12 cellular contexts compared by ENCODE assay signal in genomic region chr5:138340008-138340407, GRCh38. TPM values are rescaled to one million over a fixed set of nuclear protein-coding genes. Genes with fewer than 3 reads are reported as not detected.
DNase-seq lines count a peak whose midpoint lies in the region; ATAC-seq and TF ChIP-seq lines count a peak whose summit lies in the region.
"Had no signal": no experiment of that assay in that cellular context is flagged by ENCODE, and none has a peak within 500 bp of the region (broad histone marks: within the 10 kb centered on the region; RNA-seq: fewer than 3 reads in every experiment).

No MANE protein-coding gene starts in this region.

- peak overlapping the region; percentile 88 for H3K4me3 Mint-ChIP-seq in activated naive CD8-positive, alpha-beta T cell treated with anti-CD3 and anti-CD28 coated beads for 36 hours
- peak overlapping the region; percentile 94 for H3K4me3 Mint-ChIP-seq in mesothelial cell of epicardium

- TF ChIP-seq CTCF in cardiac muscle cell (IDR thresholded peaks at IDR 0.05; ENCODE audit: low read depth, low read length): no peak
- TF ChIP-seq CTCF in mesothelial cell of epicardium (IDR thresholded peaks at IDR 0.05; ENCODE audit: unreplicated experiment): no peak
- no peak for TF ChIP-seq CTCF in tibial artery (IDR thresholded peaks at IDR 0.05)

- H3K27me3 Mint-ChIP-seq in activated naive CD8-positive, alpha-beta T cell treated with anti-CD3 and anti-CD28 coated beads for 36 hours: no peaks in the 10 kb centered on the region
- no peaks in the 10 kb centered on the region for H3K27me3 Mint-ChIP-seq in mesothelial cell of epicardium (ENCODE audit: low read depth)

- H3K4me1 Mint-ChIP-seq in activated naive CD8-positive, alpha-beta T cell treated with anti-CD3 and anti-CD28 coated beads for 36 hours: peaks cover 34% of the 10 kb centered on the region
- peaks cover 31% of the 10 kb centered on the region for H3K4me1 Mint-ChIP-seq in mesothelial cell of epicardium

- H3K27ac ChIP-seq in cardiac muscle cell: peak overlapping the region; percentile 100
- H3K27ac ChIP-seq in tibial artery: peak overlapping the region; percentile 95 to 98
- H3K27ac ChIP-seq: brain microvascular endothelial cell had no signal

- DNase-seq in cardiac muscle cell (ENCODE audit: low read depth in 1 of 2, low spot score in 1 of 2) (no peak), Right ventricle myocardium superior (no peak), mesothelial cell of epicardium (ENCODE audit: low spot score in 2 of 2, unreplicated experiment in 2 of 2) (no peak), tibial artery (no peak), SIG-M5 treated with dmso at 0.1 percent for 504 hours (lab: John Stamatoyannopoulos, UW; ENCODE audit: unreplicated experiment) (no peak), NAMALWA (ENCODE audit: low spot score) (no peak), NCI-H2171 treated with DMSO at 0.1 percent for 48 hours (lab: John Stamatoyannopoulos, UW) (no peak)
- no peak for DNase-seq in activated naive CD8-positive, alpha-beta T cell treated with anti-CD3 and anti-CD28 coated beads for 36 hours
- DNase-seq: brain microvascular endothelial cell; NCI-H1694 treated with DMSO at 0.1 percent for 48 hours; stimulated activated CD4-positive, alpha-beta T cell treated with anti-CD3 and anti-CD28 coated beads, Interleukin-2, amount 100 ng/mL, for 48 hours; T-helper 9 cell had no signal

- H3K4me3 ChIP-seq in cardiac muscle cell (peak overlapping the region; percentile 79), tibial artery (peak overlapping the region in 1 of 2 donors; percentile 80)

- H3K9me3 Mint-ChIP-seq in activated naive CD8-positive, alpha-beta T cell treated with anti-CD3 and anti-CD28 coated beads for 36 hours: no peaks in the 10 kb centered on the region
- no peaks in the 10 kb centered on the region for H3K9me3 Mint-ChIP-seq in mesothelial cell of epicardium

- H3K27ac Mint-ChIP-seq in activated naive CD8-positive, alpha-beta T cell treated with anti-CD3 and anti-CD28 coated beads for 36 hours: no peak overlapping the region
- H3K27ac Mint-ChIP-seq in mesothelial cell of epicardium: peak overlapping the region; percentile 98

- peaks cover 20% of the 10 kb centered on the region for H3K4me1 ChIP-seq in cardiac muscle cell (ENCODE audit: low read depth)
- H3K4me1 ChIP-seq in tibial artery: peaks cover 0 to 35% (median 24%) of the 10 kb centered on the region in 4 donors

- H3K9me3 ChIP-seq in cardiac muscle cell (ENCODE audit: low read depth): no peaks in the 10 kb centered on the region
- no peaks in the 10 kb centered on the region for H3K9me3 ChIP-seq in tibial artery

- intact Hi-C loops in Right ventricle myocardium superior (cut with DNase I) (no loop called here), tibial artery (cut with DNase I; ENCODE audit: low total_unique reads) (no loop called here)

- H3K36me3 Mint-ChIP-seq in activated naive CD8-positive, alpha-beta T cell treated with anti-CD3 and anti-CD28 coated beads for 36 hours: peaks cover 2% of the 10 kb centered on the region
- H3K36me3 Mint-ChIP-seq in mesothelial cell of epicardium: peaks cover 23% of the 10 kb centered on the region

- no peaks in the 10 kb centered on the region for H3K27me3 ChIP-seq in cardiac muscle cell
- no peaks in the 10 kb centered on the region for H3K27me3 ChIP-seq in tibial artery
- H3K27me3 ChIP-seq: brain microvascular endothelial cell had no signal

- no peak for ATAC-seq in Right ventricle myocardium superior (ENCODE audit: poor library complexity)

- H3K36me3 ChIP-seq in cardiac muscle cell: peaks cover 24% of the 10 kb centered on the region
- peaks cover 19 to 40% (median 27%) of the 10 kb centered on the region in 3 donors for H3K36me3 ChIP-seq in tibial artery

RNA-seq across cellular contexts. Expression of gene FAM53C, which starts 1.9 kb away (rescaled TPM):
- total RNA-seq in cardiac muscle cell (31.1 and 45.4 TPM in 2 replicates), Right ventricle myocardium superior (27.9 TPM), mesothelial cell of epicardium (52.1 to 53.6 TPM (median 52.9 TPM) in 3 replicates)
- polyA plus RNA-seq in cardiac muscle cell: 43.6 and 52.8 TPM in 2 replicates
- total RNA-seq in activated naive CD8-positive, alpha-beta T cell treated with anti-CD3 and anti-CD28 coated beads for 36 hours: 10 to 100 TPM; 32.7 to 34.3 TPM

RNA-seq across cellular contexts. Expression of gene CDC25C, which starts 8.4 kb away (rescaled TPM):
- total RNA-seq in cardiac muscle cell: 2.7 and 16.2 TPM in 2 replicates
- polyA plus RNA-seq in cardiac muscle cell: 5.0 and 18.8 TPM in 2 replicates
- 0.16 TPM for total RNA-seq in Right ventricle myocardium superior
- total RNA-seq in activated naive CD8-positive, alpha-beta T cell treated with anti-CD3 and anti-CD28 coated beads for 36 hours: 1 to 10 TPM; 8.4 to 8.7 TPM
- 6.7 to 6.8 TPM (median 6.7 TPM) in 3 replicates for total RNA-seq in mesothelial cell of epicardium

RNA-seq across cellular contexts. Expression of gene KDM3B, which starts 12.5 kb away (rescaled TPM):
- total RNA-seq in cardiac muscle cell: 69.4 and 99.2 TPM in 2 replicates
- 36.5 and 58.4 TPM in 2 replicates for polyA plus RNA-seq in cardiac muscle cell
- 36.9 TPM for total RNA-seq in Right ventricle myocardium superior
- total RNA-seq in activated naive CD8-positive, alpha-beta T cell treated with anti-CD3 and anti-CD28 coated beads for 36 hours: 10 to 100 TPM; 38.0 to 39.8 TPM
- total RNA-seq in mesothelial cell of epicardium: 94.0 to 96.6 TPM (median 96.1 TPM) in 3 replicates
